In genomic region chr20:60250251-60250650, GRCh38 we compare ENCODE assay signal across 17 cellular contexts.
DNase-seq lines count a peak whose midpoint lies in the region; ATAC-seq and TF ChIP-seq lines count a peak whose summit lies in the region.
"Had no signal": no experiment of that assay in that cellular context is flagged by ENCODE, and none has a peak within 500 bp of the region (broad histone marks: within the 10 kb centered on the region; RNA-seq: fewer than 3 reads in every experiment).

No MANE protein-coding gene starts in this region.

- H3K4me1 ChIP-seq in ACC112 (ENCODE audit: control insufficient read depth, insufficient read depth, low read length, unreplicated experiment) (peaks cover 27% of the 10 kb centered on the region), GM23248 (ENCODE audit: insufficient read depth) (peaks cover 34% of the 10 kb centered on the region), heart right ventricle (no peaks in the 10 kb centered on the region)

- in situ Hi-C loops in GM23248 (cut with MboI), result no loop called here

- H3K9me3 ChIP-seq in GM23248 (ENCODE audit: low read depth) (no peaks in the 10 kb centered on the region), heart right ventricle (no peaks in the 10 kb centered on the region)

- no peaks in the 10 kb centered on the region for H3K9me2 ChIP-seq in GM23248 (ENCODE audit: insufficient read depth)

- DNase-seq in GM23248 (peak; percentile 35), RPMI7951 (ENCODE audit: low read depth) (peak; percentile 36), fibroblast of the aortic adventitia (ENCODE audit: low read depth) (peak; percentile 11), heart right ventricle (no peak), HUDEP-2 (lab: John Stamatoyannopoulos, UW; ENCODE audit: unreplicated experiment in 76 of 76) (no peak)
- DNase-seq: CD4-positive, alpha-beta memory T cell; DMS79 treated with DMSO at 0.1 percent for 48 hours; H7; NCI-H1436 treated with DMSO at 0.1 percent for 48 hours; NCI-H2107; NCI-H345; NCI-H526 treated with DMSO at 0.1 percent for 48 hours had no signal

- TF ChIP-seq CTCF in fibroblast of the aortic adventitia (IDR thresholded peaks at IDR 0.05; ENCODE audit: insufficient read depth, low read length), result no peak
- TF ChIP-seq CTCF in heart right ventricle (IDR thresholded peaks at IDR 0.05), result no peak

- intact Hi-C loops in heart right ventricle (cut with DNase I), result no loop called here

- ATAC-seq in heart right ventricle (no peak), HG03025 (IDR thresholded peaks at IDR 0.05; ENCODE audit: low FRiP score, unreplicated experiment) (no peak), HG02970 (IDR thresholded peaks at IDR 0.05; ENCODE audit: low FRiP score, unreplicated experiment) (no peak)
- ATAC-seq: Right ventricle myocardium inferior had no signal

- H3K4me3 ChIP-seq in ACC112 (ENCODE audit: low read depth, low read length) (no peak overlapping the region; the same call in 1 of the 2 replicates), GM23248 (no peak overlapping the region), fibroblast of the aortic adventitia (ENCODE audit: low read depth, low read length) (no peak overlapping the region), heart right ventricle (no peak overlapping the region)
- H3K4me3 ChIP-seq: SK-N-MC had no signal

- H3K27ac ChIP-seq in ACC112 (ENCODE audit: low read depth, low read length) (peak overlapping the region; percentile 71), GM23248 (peak overlapping the region; percentile 61; the same call in 1 of the 2 replicates), heart right ventricle (no peak overlapping the region)
- H3K27ac ChIP-seq: SK-N-MC had no signal

- peak overlapping the region; percentile 45 for H3K4me2 ChIP-seq in GM23248 (ENCODE audit: unreplicated experiment)

- WGBS in GM23248 (ENCODE audit: low coverage in 1 of 2, low lambda C conversion rate in 2 of 2, missing lambda C conversion rate in 2 of 2), 2 experiments, result 82 to 87% methylated on average over 5 of the region's 5 CpGs
- 93 to 95% methylated on average over 5 of the region's 5 CpGs for WGBS in heart right ventricle, 2 donors

- H2AFZ ChIP-seq in ACC112 (ENCODE audit: low read length, unreplicated experiment) (no peak overlapping the region), GM23248 (no peak overlapping the region)

- no peaks in the 10 kb centered on the region for H4K20me1 ChIP-seq in GM23248 (ENCODE audit: insufficient read depth)

- no peaks in the 10 kb centered on the region for H3K79me2 ChIP-seq in ACC112 (ENCODE audit: control insufficient read depth, insufficient read depth, low read length, unreplicated experiment)
- no peaks in the 10 kb centered on the region for H3K79me2 ChIP-seq in GM23248 (ENCODE audit: insufficient read depth)

- H3F3A ChIP-seq in GM23248 (ENCODE audit: insufficient read depth), result peaks cover 19% of the 10 kb centered on the region

- H3K27me3 ChIP-seq in ACC112 (ENCODE audit: insufficient read depth, low read length) (no peaks in the 10 kb centered on the region), GM23248 (replicated peaks; ENCODE audit: insufficient read depth) (no peaks in the 10 kb centered on the region), heart right ventricle (peaks cover 0 to 29% (median 0%) of the 10 kb centered on the region in 7 donors)

- no peak overlapping the region for H3K9ac ChIP-seq in GM23248

- no peaks in the 10 kb centered on the region for H3K36me3 ChIP-seq in ACC112 (ENCODE audit: insufficient read depth, low read length)
- no peaks in the 10 kb centered on the region for H3K36me3 ChIP-seq in GM23248 (ENCODE audit: low read depth)
- no peaks in the 10 kb centered on the region for H3K36me3 ChIP-seq in heart right ventricle

Comparison
In these comparisons a context has a peak if more than half of its experiments do, and no peak if none do; other contexts are left out.
1. H3K27ac ChIP-seq: peak in ACC112 (single experiment) and GM23248 (single experiment); none in heart right ventricle (0 of 10).
2. DNase-seq: peak in GM23248 (single experiment), RPMI7951 (single experiment) and fibroblast of the aortic adventitia (single experiment); none in heart right ventricle (0 of 2) and HUDEP-2 (0 of 76).